Comparison of ENCODE assay signal across 8 cellular contexts in the genomic region with DNA sequence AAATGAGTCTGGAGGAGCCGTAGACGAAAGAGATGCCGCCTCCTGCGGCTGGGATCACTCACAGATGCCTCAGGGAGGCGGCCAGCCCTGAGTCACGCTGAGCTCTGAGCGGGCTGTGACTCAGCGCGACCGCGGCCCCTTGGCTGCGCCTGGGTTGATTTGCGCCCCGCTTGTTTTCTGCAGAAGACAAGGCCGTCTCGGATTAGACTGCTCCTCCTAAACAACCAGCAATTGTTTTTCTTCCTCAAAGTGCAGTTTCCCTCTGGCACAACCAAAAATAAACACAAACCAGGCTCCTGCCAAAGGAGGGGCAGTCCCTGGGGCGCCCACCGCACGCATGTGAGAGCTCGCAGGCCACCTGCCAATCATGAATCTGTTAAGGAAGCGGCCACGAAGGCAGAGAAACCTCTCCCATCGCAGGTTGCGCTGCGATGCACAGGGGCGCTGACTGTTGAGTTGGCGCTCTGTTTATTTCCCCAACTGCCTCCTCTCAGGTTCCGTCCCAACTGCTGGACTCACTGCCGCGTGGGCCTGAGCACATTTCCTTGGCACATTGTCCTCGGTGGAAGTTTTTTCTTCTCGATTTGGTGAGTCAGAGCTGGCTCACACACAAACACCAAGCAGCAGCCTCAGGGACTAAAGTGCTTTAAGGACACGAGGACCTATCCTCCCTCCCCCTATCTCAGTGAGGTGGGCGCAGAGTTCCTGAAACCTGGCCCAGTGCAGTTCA.
DNase-seq lines count a peak whose midpoint lies in the region; ATAC-seq and TF ChIP-seq lines count a peak whose summit lies in the region.

No MANE protein-coding gene starts in this region.

- peak overlapping the region in 2 of 3 experiments; percentile 8 to 34 for H3K4me3 ChIP-seq in mammary epithelial cell (replicated peaks in 1 of 3; ENCODE audit: insufficient read depth in 1 of 3, low read depth in 2 of 3, low read length in 3 of 3)

- no peaks in the 10 kb centered on the region for H4K20me1 ChIP-seq in mammary epithelial cell (ENCODE audit: insufficient read depth, low read length)

- peaks cover 36% of the 10 kb centered on the region for H3K4me1 ChIP-seq in mammary epithelial cell (ENCODE audit: insufficient read depth, low read length)

- peak; percentile 86 for ATAC-seq in GM21390 (IDR thresholded peaks at IDR 0.05; ENCODE audit: unreplicated experiment)

- in situ Hi-C loops in mammary epithelial cell (cut with MboI; ENCODE audit: low sequenced_read_pairs in 2 of 2) = no loop called here

- peak overlapping the region; percentile 70 for H3K27ac ChIP-seq in mammary epithelial cell (ENCODE audit: insufficient read depth, low read depth, low read length)

- dilution Hi-C loops in mammary epithelial cell (cut with HindIII; ENCODE audit: low sequenced_read_pairs) = no loop called here

- no peaks in the 10 kb centered on the region for H3K36me3 ChIP-seq in mammary epithelial cell (ENCODE audit: insufficient read depth, low read length)

- peak; percentile 87 for DNase-seq in CD1c-positive myeloid dendritic cell (ENCODE audit: extremely low spot score)
- peak; percentile 69 for DNase-seq in HS-5 (ENCODE audit: low read depth)
- DNase-seq in activated CD4-positive, CD25-positive, alpha-beta regulatory T cell (lab: John Stamatoyannopoulos, UW) = peak; percentile 5 to 52 (median 31)
- peak; percentile 88 for DNase-seq in mammary epithelial cell
- DNase-seq in kidney glomerular epithelial cell (lab: John Stamatoyannopoulos, UW) = peak; percentile 60
- peak; percentile 62 for DNase-seq in stimulated activated CD4-positive, alpha-beta T cell treated with anti-CD3 and anti-CD28 coated beads, Interleukin-2, amount 100 ng/mL, for 4 hours (ENCODE audit: low read depth)
- DNase-seq in NCI-H187 treated with DMSO at 0.1 percent for 48 hours (lab: John Stamatoyannopoulos, UW) = no peak

- H3K27me3 ChIP-seq in mammary epithelial cell (ENCODE audit: insufficient read depth, low read length) = no peaks in the 10 kb centered on the region

- BruUV-seq in mammary epithelial cell (replicated peaks; lab: Mats Ljungman, UMichigan) = no TSS peak

- H3K9ac ChIP-seq in mammary epithelial cell (ENCODE audit: insufficient read depth, low read length) = peak overlapping the region; percentile 53

- intact Hi-C loops in mammary epithelial cell (cut with micrococcal nuclease) = loop anchor here (1.0 kb wide), 1 partner anchor 38 kb away; no protein-coding TSS in a partner anchor

- H3K4me2 ChIP-seq in mammary epithelial cell (ENCODE audit: insufficient read depth, low read depth, low read length) = peak overlapping the region; percentile 77

- peak in 1 of 2 donors; percentile 9 for TF ChIP-seq CTCF in mammary epithelial cell (conservative IDR thresholded peaks at IDR 0.05 in 1 of 2, IDR thresholded peaks at IDR 0.05 in 1 of 2; ENCODE audit: extremely low read depth in 1 of 2, insufficient read depth in 1 of 2, low read depth in 1 of 2, low read length in 2 of 2)

- H2AFZ ChIP-seq in mammary epithelial cell (ENCODE audit: low read depth, low read length) = peak overlapping the region; percentile 67

- no peaks in the 10 kb centered on the region for H3K79me2 ChIP-seq in mammary epithelial cell (ENCODE audit: insufficient read depth, low read length)

- CTCF ChIA-PET in mammary epithelial cell (lab: Charles Lee; ENCODE audit: low non-redundant PET) = interaction anchor here (0.6 kb wide), 1 partner anchor 811 kb away, joined by 6 read pairs; no protein-coding TSS in a partner anchor

- 3% methylated on average over 25 of the region's 34 CpGs for WGBS in mammary epithelial cell (ENCODE audit: low coverage, missing lambda C conversion rate)

- no peaks in the 10 kb centered on the region for H3K9me3 ChIP-seq in mammary epithelial cell (replicated peaks; ENCODE audit: insufficient read depth, low read length)
